4 cellular contexts compared by ENCODE assay signal in genomic region chr16:18585789-18586188, GRCh38. TPM values are rescaled to one million over a fixed set of nuclear protein-coding genes. Genes with fewer than 3 reads are reported as not detected.
DNase-seq lines count a peak whose midpoint lies in the region; ATAC-seq and TF ChIP-seq lines count a peak whose summit lies in the region.
"Not testable (repeated sequence)": the region's sequence is repeated elsewhere in the genome, so short reads cannot be mapped to it uniquely, and the experiment has no call there.

No MANE protein-coding gene starts in this region.

- not testable (repeated sequence) for H3K9me3 Mint-ChIP-seq in CD14-positive monocyte; natural killer cell treated with Interleukin-12 subunit alpha and Interleukin-12 subunit beta and Interleukin-15 and Interleukin-18, amount 100 ng/mL, for 72 hours

- H3K36me3 ChIP-seq in esophagus muscularis mucosa, neutrophil: not testable (repeated sequence)

- not testable (repeated sequence) for H3K27me3 Mint-ChIP-seq in CD14-positive monocyte (ENCODE audit: low read depth in 3 of 3); natural killer cell treated with Interleukin-12 subunit alpha and Interleukin-12 subunit beta and Interleukin-15 and Interleukin-18, amount 100 ng/mL, for 72 hours

- DNase-seq in CD14-positive monocyte (ENCODE audit: low spot score) = not testable (repeated sequence)
- peak; percentile 66 for DNase-seq in esophagus muscularis mucosa (ENCODE audit: extremely low spot score)
- peak; percentile 54 for DNase-seq in natural killer cell treated with Interleukin-12 subunit alpha and Interleukin-12 subunit beta and Interleukin-15 and Interleukin-18, amount 100 ng/mL, for 72 hours (ENCODE audit: low spot score)

- H3K9me3 ChIP-seq in esophagus muscularis mucosa, neutrophil: not testable (repeated sequence)

- H3K4me1 Mint-ChIP-seq in CD14-positive monocyte = peaks cover 27% of the 10 kb centered on the region
- H3K4me1 Mint-ChIP-seq in natural killer cell treated with Interleukin-12 subunit alpha and Interleukin-12 subunit beta and Interleukin-15 and Interleukin-18, amount 100 ng/mL, for 72 hours (ENCODE audit: low read depth in 2 of 2) = not testable (repeated sequence)

- H3K27me3 ChIP-seq in esophagus muscularis mucosa, neutrophil: not testable (repeated sequence)

- intact Hi-C loops in CD14-positive monocyte (cut with micrococcal nuclease); esophagus muscularis mucosa (cut with DNase I): not testable (repeated sequence)

- not testable (repeated sequence) for TF ChIP-seq POLR2A in esophagus muscularis mucosa (IDR thresholded peaks at IDR 0.05; ENCODE audit: low read depth)

- not testable (repeated sequence) for ATAC-seq in natural killer cell treated with Interleukin-12 subunit alpha and Interleukin-12 subunit beta and Interleukin-15 and Interleukin-18, amount 100 ng/mL, for 72 hours

- not testable (repeated sequence) for H3K27ac ChIP-seq in esophagus muscularis mucosa (replicated peaks in 1 of 4)
- peak overlapping the region; percentile 80 for H3K27ac ChIP-seq in neutrophil

- H3K27ac Mint-ChIP-seq in CD14-positive monocyte = peak overlapping the region in 4 of 7 donors; percentile 8 to 84 (median 80)
- not testable (repeated sequence) for H3K27ac Mint-ChIP-seq in natural killer cell treated with Interleukin-12 subunit alpha and Interleukin-12 subunit beta and Interleukin-15 and Interleukin-18, amount 100 ng/mL, for 72 hours

- not testable (repeated sequence) for H3K4me3 ChIP-seq in esophagus muscularis mucosa; neutrophil (ENCODE audit: low read depth in 1 of 2, low read length in 1 of 2)

- H3K4me3 Mint-ChIP-seq in CD14-positive monocyte; natural killer cell treated with Interleukin-12 subunit alpha and Interleukin-12 subunit beta and Interleukin-15 and Interleukin-18, amount 100 ng/mL, for 72 hours: not testable (repeated sequence)

- not testable (repeated sequence) for TF ChIP-seq CTCF in CD14-positive monocyte (IDR thresholded peaks at IDR 0.05); esophagus muscularis mucosa (IDR thresholded peaks at IDR 0.05); neutrophil (IDR thresholded peaks at IDR 0.05)

- H3K4me1 ChIP-seq in esophagus muscularis mucosa = not testable (repeated sequence)
- H3K4me1 ChIP-seq in neutrophil (ENCODE audit: control insufficient read depth in 1 of 2, insufficient read depth in 1 of 2, low read depth in 1 of 2, low read length in 1 of 2) = peaks cover 20 to 23% of the 10 kb centered on the region in 2 experiments

- not testable (repeated sequence) for H3K36me3 Mint-ChIP-seq in CD14-positive monocyte; natural killer cell treated with Interleukin-12 subunit alpha and Interleukin-12 subunit beta and Interleukin-15 and Interleukin-18, amount 100 ng/mL, for 72 hours

- TF ChIP-seq EP300 in esophagus muscularis mucosa (IDR thresholded peaks at IDR 0.05) = not testable (repeated sequence)

- WGBS in esophagus muscularis mucosa = 97% methylated on average over 7 of the region's 10 CpGs

RNA-seq across cellular contexts. Expression of gene NOMO2, which starts 23.9 kb away (rescaled TPM):
- polyA plus RNA-seq in CD14-positive monocyte = 10 to 100 TPM; 26.1 to 76.8 TPM
- total RNA-seq in esophagus muscularis mucosa = 10 to 100 TPM; 50.4 to 91.6 (median 65.1) TPM
- 100 to 1,000 TPM; 121 to 157 TPM for total RNA-seq in natural killer cell treated with Interleukin-12 subunit alpha and Interleukin-12 subunit beta and Interleukin-15 and Interleukin-18, amount 100 ng/mL, for 72 hours
